Comparison of ENCODE assay signal across 8 cellular contexts in the genomic region with DNA sequence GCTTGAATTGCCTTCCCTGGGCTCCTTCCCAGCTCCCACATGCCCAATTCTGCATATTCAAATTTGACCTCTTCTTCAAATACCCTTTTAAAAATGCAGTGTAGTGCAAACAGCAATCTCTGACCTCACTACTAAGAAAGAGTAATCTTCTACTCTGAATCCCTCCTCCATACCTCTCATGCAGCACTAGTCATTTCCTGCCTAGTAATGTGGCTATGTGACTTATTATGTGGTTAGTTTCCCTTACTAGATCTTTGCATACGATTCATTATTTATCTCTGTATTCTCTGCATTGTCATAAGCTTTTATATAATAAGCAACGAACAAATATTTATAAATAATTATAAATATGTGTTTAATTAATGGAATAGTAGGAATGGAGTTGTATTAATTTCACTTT. TPM values are rescaled to one million over a fixed set of nuclear protein-coding genes. Genes with fewer than 3 reads are reported as not detected.
DNase-seq lines count a peak whose midpoint lies in the region; ATAC-seq and TF ChIP-seq lines count a peak whose summit lies in the region.

No MANE protein-coding gene starts in this region.

- no peak overlapping the region for H3K4me3 ChIP-seq in epithelial cell of esophagus (ENCODE audit: low read length)

- ATAC-seq in GM18858 (IDR thresholded peaks at IDR 0.05; ENCODE audit: unreplicated experiment) (peak; percentile 100), HG02973 (IDR thresholded peaks at IDR 0.05; ENCODE audit: unreplicated experiment) (peak; percentile 99)

- no peak for TF ChIP-seq CTCF in epithelial cell of esophagus (IDR thresholded peaks at IDR 0.05; ENCODE audit: insufficient read depth, low read depth, low read length, missing control alignments)

- DNase-seq in A172 (ENCODE audit: low spot score) (peak; percentile 83), NOMO-1 treated with dmso at 0.1 percent for 144 hours (lab: John Stamatoyannopoulos, UW; ENCODE audit: unreplicated experiment) (peak; percentile 50), epithelial cell of esophagus (ENCODE audit: low read depth) (peak; percentile 74), NCI-H345 treated with DMSO at 0.1 percent for 48 hours (lab: John Stamatoyannopoulos, UW; ENCODE audit: unreplicated experiment) (no peak), COLO668 (lab: John Stamatoyannopoulos, UW; ENCODE audit: unreplicated experiment) (no peak), HUDEP-2 (lab: John Stamatoyannopoulos, UW; ENCODE audit: unreplicated experiment in 76 of 76) (no peak)

RNA-seq across cellular contexts. Expression of gene VPS54, which starts 17.1 kb away (rescaled TPM):
- 25.6 and 29.9 TPM in 2 replicates for total RNA-seq in A172 (2014; rRNA removed; shearing (Covaris generic))

Comparison
In these comparisons a context has a peak if more than half of its experiments do, and no peak if none do; other contexts are left out.
1. DNase-seq: peak in A172 (single experiment), NOMO-1 treated with dmso at 0.1 percent for 144 hours (single experiment) and epithelial cell of esophagus (single experiment); none in NCI-H345 treated with DMSO at 0.1 percent for 48 hours (single experiment), COLO668 (single experiment) and HUDEP-2 (0 of 76).